Comparison of ENCODE assay signal across 8 cellular contexts in the genomic region with DNA sequence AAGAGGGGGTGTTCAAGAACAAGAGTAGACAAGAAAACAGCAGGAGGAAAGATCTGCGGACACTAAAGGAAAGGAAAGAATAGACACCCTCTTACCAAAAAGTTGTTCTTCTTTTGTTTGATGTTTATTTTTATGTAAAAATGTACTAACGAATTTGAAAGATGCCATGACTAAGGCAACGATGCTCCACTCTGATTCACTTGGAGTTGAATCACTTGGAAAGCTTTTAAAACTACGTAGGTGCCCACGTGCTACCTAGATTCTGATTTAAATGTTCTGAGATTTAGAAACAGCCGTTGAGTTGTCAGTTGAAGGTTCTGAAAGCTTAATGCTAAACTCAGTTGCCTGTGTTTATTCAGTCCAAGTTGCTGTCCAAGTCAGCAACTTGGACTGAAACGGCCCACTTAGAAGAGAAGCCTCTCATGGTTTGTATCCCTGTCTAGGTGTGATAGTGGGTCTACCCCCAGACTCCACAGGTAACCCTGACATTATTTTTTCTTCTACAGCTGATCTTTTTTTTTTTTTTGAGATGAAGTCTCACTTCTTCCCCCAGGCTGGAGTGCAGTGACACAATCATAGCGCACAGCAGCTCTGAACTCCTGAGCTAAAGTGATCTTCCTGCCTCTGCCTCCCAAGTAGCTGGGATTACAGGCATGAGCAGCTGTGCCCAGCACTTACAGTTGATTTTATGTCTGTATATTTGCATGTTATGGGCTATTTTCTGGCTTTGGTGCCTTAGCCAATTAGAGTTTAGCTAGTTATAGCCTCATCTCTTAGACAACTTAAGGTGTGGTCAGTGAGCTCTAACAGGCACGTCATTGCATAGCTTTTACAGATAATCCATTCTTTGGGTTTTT. TPM values are rescaled to one million over a fixed set of nuclear protein-coding genes. Genes with fewer than 3 reads are reported as not detected.
DNase-seq lines count a peak whose midpoint lies in the region; ATAC-seq and TF ChIP-seq lines count a peak whose summit lies in the region.

No MANE protein-coding gene starts in this region.

- H3K4me1 ChIP-seq in SJSA1 (replicated peaks) (peaks cover 39% of the 10 kb centered on the region), mesodermal cell (ENCODE audit: control insufficient read depth, insufficient read depth, low read length, poor library complexity, severe bottlenecking) (peaks cover 12% of the 10 kb centered on the region), upper lobe of right lung (peaks cover 28% of the 10 kb centered on the region)

- peak; percentile 15 for DNase-seq in activated T-cell treated with anti-CD3 and anti-CD28 coated beads for 24 hours (ENCODE audit: low read depth)
- DNase-seq in activated T-cell treated with anti-CD3 and anti-CD28 coated beads, Interleukin-2, amount 50 U/mL, for 1 hour, result no peak
- DNase-seq in SJSA1 (ENCODE audit: low read depth in 1 of 2, low spot score in 2 of 2), result peak in 1 of 2 experiments; percentile 62
- DNase-seq in dorsolateral prefrontal cortex, result no peak
- DNase-seq in upper lobe of right lung, result no peak
- no peak for DNase-seq in mucosa of gallbladder (ENCODE audit: low spot score)

- H3K4me3 ChIP-seq in SJSA1, result peak overlapping the region; percentile 75
- peak overlapping the region; percentile 59 to 100 (median 88) for H3K4me3 ChIP-seq in dorsolateral prefrontal cortex
- H3K4me3 ChIP-seq in mesodermal cell (ENCODE audit: extremely low read depth, insufficient read depth, low read length, poor library complexity, severe bottlenecking), result peak overlapping the region; percentile 90
- H3K4me3 ChIP-seq in upper lobe of right lung, result peak overlapping the region; percentile 97

- WGBS in mesodermal cell (ENCODE audit: insufficient coverage in 2 of 2), 2 experiments, result 23 to 33% methylated on average over 6 of the region's 9 CpGs

- intact Hi-C loops in dorsolateral prefrontal cortex (cut with DNase I), result loop anchor here in 1 of 2 donors (2.0 kb wide), 1 partner anchor 38 kb away; the partner anchor contains the start of gene METTL13
- intact Hi-C loops in upper lobe of right lung (cut with DNase I), result no loop called here

- TF ChIP-seq CTCF in dorsolateral prefrontal cortex (IDR thresholded peaks at IDR 0.05 in 54 of 56, conservative IDR thresholded peaks at IDR 0.05 in 2 of 56; ENCODE audit: low read depth in 1 of 56, partially characterized antibody in 56 of 56), result no peak
- no peak for TF ChIP-seq CTCF in upper lobe of right lung (IDR thresholded peaks at IDR 0.05)

- H3K27ac ChIP-seq in SJSA1 (peak overlapping the region; percentile 92), dorsolateral prefrontal cortex (peak overlapping the region in 56 of 59 donors; percentile 78 to 98 (median 96)), mesodermal cell (ENCODE audit: low read depth, low read length, severe bottlenecking) (peak overlapping the region; percentile 87), upper lobe of right lung (peak overlapping the region; percentile 96)

- ATAC-seq in upper lobe of right lung (no peak), GM19455 (IDR thresholded peaks at IDR 0.05; ENCODE audit: unreplicated experiment) (no peak)

- H3K27me3 ChIP-seq in SJSA1 (replicated peaks) (no peaks in the 10 kb centered on the region), dorsolateral prefrontal cortex (no peaks in the 10 kb centered on the region), upper lobe of right lung (no peaks in the 10 kb centered on the region)

- H3K36me3 ChIP-seq in SJSA1 (peaks cover 5% of the 10 kb centered on the region; the same call in 1 of the 2 replicates), mesodermal cell (ENCODE audit: control insufficient read depth, insufficient read depth, low read length) (peaks cover 1% of the 10 kb centered on the region), upper lobe of right lung (peaks cover 2% of the 10 kb centered on the region)

- no peaks in the 10 kb centered on the region for H3K9me3 ChIP-seq in SJSA1 (replicated peaks)
- H3K9me3 ChIP-seq in mesodermal cell (ENCODE audit: control insufficient read depth, low read length), result no peaks in the 10 kb centered on the region
- H3K9me3 ChIP-seq in upper lobe of right lung, result no peaks in the 10 kb centered on the region

RNA-seq across cellular contexts. Expression of gene VAMP4, which starts 1.4 kb away (rescaled TPM):
- 4.2 and 8.5 TPM in 2 replicates for total RNA-seq in SJSA1 (2014; rRNA removed; shearing (Covaris generic))
- total RNA-seq in dorsolateral prefrontal cortex, result 10 to 100 TPM; 21.0 to 40.2 (median 29.5) TPM
- 10.6 TPM for polyA plus RNA-seq in mesodermal cell (2013, experiment 1 of 2)
- polyA plus RNA-seq in mesodermal cell (2013, experiment 2 of 2), result 16.7 TPM
- 19.2 TPM for total RNA-seq in upper lobe of right lung
- 14.2 TPM for total RNA-seq in mucosa of gallbladder

RNA-seq across cellular contexts. Expression of gene METTL13, which starts 38.2 kb away (rescaled TPM):
- total RNA-seq in SJSA1 (2014; rRNA removed; shearing (Covaris generic)), result 15.1 and 26.5 TPM in 2 replicates
- total RNA-seq in dorsolateral prefrontal cortex (10 to 100 TPM; 17.7 to 35.2 (median 25.0) TPM), upper lobe of right lung (27.8 TPM), mucosa of gallbladder (25.6 TPM)
- polyA plus RNA-seq in mesodermal cell (2013, experiment 1 of 2), result 15.9 TPM
- 17.5 TPM for polyA plus RNA-seq in mesodermal cell (2013, experiment 2 of 2)
